8 cellular contexts compared by ENCODE assay signal in genomic region chr6:57046332-57047256, GRCh38. TPM values are rescaled to one million over a fixed set of nuclear protein-coding genes. Genes with fewer than 3 reads are reported as not detected.
DNase-seq lines count a peak whose midpoint lies in the region; ATAC-seq and TF ChIP-seq lines count a peak whose summit lies in the region.
"Not testable (repeated sequence)": the region's sequence is repeated elsewhere in the genome, so short reads cannot be mapped to it uniquely, and the experiment has no call there.

TSS of gene KIAA1586 (plus strand) at chr6:57046693. CDS start at chr6:57046756, 63 bp downstream.

- WGBS in esophagus squamous epithelium, 2 donors: 0 to 1% methylated on average over 22 to 24 of the region's 78 CpGs

- H3K36me3 ChIP-seq in Peyer's patch (peaks cover 0 to 10% (median 0%) of the 10 kb centered on the region in 3 donors), esophagus squamous epithelium (peaks cover 0 to 11% (median 9%) of the 10 kb centered on the region in 3 donors)
- peaks cover 0 to 10% (median 3%) of the 10 kb centered on the region in 3 experiments for H3K36me3 ChIP-seq in naive thymus-derived CD4-positive, alpha-beta T cell (ENCODE audit: control insufficient read depth in 2 of 3, insufficient read depth in 3 of 3, low read length in 3 of 3)

- CTCF ChIA-PET in naive thymus-derived CD4-positive, alpha-beta T cell (lab: Charles Lee): interaction anchor here (1.0 kb wide), 1 partner anchor 280 kb away, joined by 3 read pairs; no protein-coding TSS in a partner anchor

- peaks cover 0 to 41% (median 8%) of the 10 kb centered on the region in 5 donors for H3K27me3 Mint-ChIP-seq in naive thymus-derived CD4-positive, alpha-beta T cell
- not testable (repeated sequence) for H3K27me3 Mint-ChIP-seq in stimulated activated memory B cell treated with anti-CD40 and anti-IgM and Interleukin-4, amounts not matched to agents 10 μg/mL and 1 μg/mL and 100 μg/mL, for 72 hours

- peak within 1 kb of the TSS; percentile 29 to 64 (median 50) for H3K4me3 ChIP-seq in Peyer's patch
- H3K4me3 ChIP-seq in esophagus squamous epithelium: peak within 1 kb of the TSS; percentile 45 to 73 (median 52)
- peak within 1 kb of the TSS; percentile 74 for H3K4me3 ChIP-seq in naive thymus-derived CD4-positive, alpha-beta T cell (ENCODE audit: low read length)

- ATAC-seq in GM21737 (IDR thresholded peaks at IDR 0.05; ENCODE audit: unreplicated experiment): peak; percentile 98
- ATAC-seq in naive thymus-derived CD4-positive, alpha-beta T cell: peak; percentile 93
- ATAC-seq in stimulated activated memory B cell treated with anti-CD40 and anti-IgM and Interleukin-4, amounts not matched to agents 10 μg/mL and 1 μg/mL and 100 μg/mL, for 72 hours: peak; percentile 98

- H3K4me1 ChIP-seq in Peyer's patch; naive thymus-derived CD4-positive, alpha-beta T cell (ENCODE audit: control insufficient read depth in 2 of 2, insufficient read depth in 2 of 2, low read length in 2 of 2): not testable (repeated sequence)
- H3K4me1 ChIP-seq in esophagus squamous epithelium: peaks cover 0 to 17% (median 0%) of the 10 kb centered on the region in 3 donors

- H3K4me3 Mint-ChIP-seq in naive thymus-derived CD4-positive, alpha-beta T cell: peak within 1 kb of the TSS; percentile 88 to 99 (median 97)
- H3K4me3 Mint-ChIP-seq in stimulated activated memory B cell treated with anti-CD40 and anti-IgM and Interleukin-4, amounts not matched to agents 10 μg/mL and 1 μg/mL and 100 μg/mL, for 72 hours: peak within 1 kb of the TSS; percentile 87

- not testable (repeated sequence) for H3K9me3 Mint-ChIP-seq in naive thymus-derived CD4-positive, alpha-beta T cell; stimulated activated memory B cell treated with anti-CD40 and anti-IgM and Interleukin-4, amounts not matched to agents 10 μg/mL and 1 μg/mL and 100 μg/mL, for 72 hours

- H3K36me3 Mint-ChIP-seq in naive thymus-derived CD4-positive, alpha-beta T cell: peaks cover 0 to 22% (median 4%) of the 10 kb centered on the region in 5 donors
- H3K36me3 Mint-ChIP-seq in stimulated activated memory B cell treated with anti-CD40 and anti-IgM and Interleukin-4, amounts not matched to agents 10 μg/mL and 1 μg/mL and 100 μg/mL, for 72 hours: peaks cover 27% of the 10 kb centered on the region

- peaks cover 21 to 41% (median 32%) of the 10 kb centered on the region in 7 donors for H3K4me1 Mint-ChIP-seq in naive thymus-derived CD4-positive, alpha-beta T cell
- peaks cover 29% of the 10 kb centered on the region for H3K4me1 Mint-ChIP-seq in stimulated activated memory B cell treated with anti-CD40 and anti-IgM and Interleukin-4, amounts not matched to agents 10 μg/mL and 1 μg/mL and 100 μg/mL, for 72 hours

- intact Hi-C loops in esophagus squamous epithelium (cut with DNase I): not testable (repeated sequence)
- intact Hi-C loops in naive thymus-derived CD4-positive, alpha-beta T cell (cut with micrococcal nuclease): loop anchor here (1.0 to 2.0 kb wide), 5 partner anchors 43 to 270 kb away; partner anchors contain the start of genes BAG2 (in 2 of the 2), PRIM2 (in 1 of the 2) and RAB23 (in 1 of the 2)

- peak within 1 kb of the TSS in 3 of 4 donors; percentile 40 to 75 (median 62) for H3K27ac ChIP-seq in Peyer's patch
- H3K27ac ChIP-seq in esophagus squamous epithelium: peak within 1 kb of the TSS; percentile 49 to 83 (median 67)
- peak within 1 kb of the TSS; percentile 49 for H3K27ac ChIP-seq in naive thymus-derived CD4-positive, alpha-beta T cell (ENCODE audit: low read depth, low read length)

- DNase-seq in DMS53 treated with DMSO at 0.1 percent for 48 hours (lab: John Stamatoyannopoulos, UW; ENCODE audit: unreplicated experiment) (peak; percentile 93), KG1 (lab: John Stamatoyannopoulos, UW) (peak; percentile 74), Peyer's patch (peak; percentile 83 to 94 (median 87)), esophagus squamous epithelium (lab: John Stamatoyannopoulos, UW) (peak; percentile 28)
- DNase-seq in activated T-cell treated with anti-CD3 and anti-CD28 coated beads, Interleukin-2, amount 50 U/mL, for 48 hours: peak; percentile 89 to 90
- peak; percentile 45 to 85 (median 74) for DNase-seq in naive thymus-derived CD4-positive, alpha-beta T cell

- TF ChIP-seq CTCF in Peyer's patch (IDR thresholded peaks at IDR 0.05): peak in 1 of 6 experiments; percentile 5
- not testable (repeated sequence) for TF ChIP-seq CTCF in esophagus squamous epithelium (IDR thresholded peaks at IDR 0.05)

- H3K27ac Mint-ChIP-seq in naive thymus-derived CD4-positive, alpha-beta T cell: peak within 1 kb of the TSS; percentile 88 to 94 (median 89)
- peak within 1 kb of the TSS; percentile 82 for H3K27ac Mint-ChIP-seq in stimulated activated memory B cell treated with anti-CD40 and anti-IgM and Interleukin-4, amounts not matched to agents 10 μg/mL and 1 μg/mL and 100 μg/mL, for 72 hours

- not testable (repeated sequence) for H3K9me3 ChIP-seq in Peyer's patch; esophagus squamous epithelium; naive thymus-derived CD4-positive, alpha-beta T cell (ENCODE audit: control insufficient read depth in 2 of 3, low read length in 3 of 3)

- POLR2A ChIA-PET in naive thymus-derived CD4-positive, alpha-beta T cell (lab: Charles Lee): interaction anchor here (1.5 to 1.6 kb wide), 2 partner anchors 48 to 125 kb away, joined by 3 to 4 read pairs; partner anchors contain the start of gene BAG2

- peak in 1 of 2 donors; percentile 54 for TF ChIP-seq POLR2A in Peyer's patch (IDR thresholded peaks at IDR 0.05)
- TF ChIP-seq POLR2A in esophagus squamous epithelium (IDR thresholded peaks at IDR 0.05): peak in 2 of 4 donors; percentile 70 to 72

- not testable (repeated sequence) for H3K27me3 ChIP-seq in Peyer's patch; naive thymus-derived CD4-positive, alpha-beta T cell (ENCODE audit: control insufficient read depth in 2 of 2, insufficient read depth in 2 of 2, low read length in 2 of 2)
- peaks cover 0 to 13% (median 0%) of the 10 kb centered on the region in 4 donors for H3K27me3 ChIP-seq in esophagus squamous epithelium

RNA-seq across cellular contexts. Expression of gene KIAA1586, which starts in this region (rescaled TPM):
- total RNA-seq in Peyer's patch (10 to 100 TPM in 1 of 4 donors, 1 to 10 TPM in 3; 2.7 to 13.2 (median 4.9) TPM), esophagus squamous epithelium (1 to 10 TPM; 1.6 to 7.6 (median 4.2) TPM)
- total RNA-seq in naive thymus-derived CD4-positive, alpha-beta T cell: 10 to 100 TPM; 13.5 to 21.5 (median 16.0) TPM
- 1 to 10 TPM; 7.9 to 9.6 TPM for polyA plus RNA-seq in naive thymus-derived CD4-positive, alpha-beta T cell

Comparison
In these comparisons a context has a peak if more than half of its experiments do, and no peak if none do; other contexts are left out.
1. Peak in every context shown above with its lines: DNase-seq, ATAC-seq, H3K4me3 ChIP-seq and H3K27ac ChIP-seq.
2. DNase-seq: peak in every context shown above with its lines; median percentile 93 in DMS53 treated with DMSO at 0.1 percent for 48 hours; 90 in activated T-cell treated with anti-CD3 and anti-CD28 coated beads, Interleukin-2, amount 50 U/mL, for 48 hours; 87 in Peyer's patch; 74 in KG1; 74 in naive thymus-derived CD4-positive, alpha-beta T cell; 28 in esophagus squamous epithelium.